ENCODE assay signal across 8 cellular contexts in the genomic region with DNA sequence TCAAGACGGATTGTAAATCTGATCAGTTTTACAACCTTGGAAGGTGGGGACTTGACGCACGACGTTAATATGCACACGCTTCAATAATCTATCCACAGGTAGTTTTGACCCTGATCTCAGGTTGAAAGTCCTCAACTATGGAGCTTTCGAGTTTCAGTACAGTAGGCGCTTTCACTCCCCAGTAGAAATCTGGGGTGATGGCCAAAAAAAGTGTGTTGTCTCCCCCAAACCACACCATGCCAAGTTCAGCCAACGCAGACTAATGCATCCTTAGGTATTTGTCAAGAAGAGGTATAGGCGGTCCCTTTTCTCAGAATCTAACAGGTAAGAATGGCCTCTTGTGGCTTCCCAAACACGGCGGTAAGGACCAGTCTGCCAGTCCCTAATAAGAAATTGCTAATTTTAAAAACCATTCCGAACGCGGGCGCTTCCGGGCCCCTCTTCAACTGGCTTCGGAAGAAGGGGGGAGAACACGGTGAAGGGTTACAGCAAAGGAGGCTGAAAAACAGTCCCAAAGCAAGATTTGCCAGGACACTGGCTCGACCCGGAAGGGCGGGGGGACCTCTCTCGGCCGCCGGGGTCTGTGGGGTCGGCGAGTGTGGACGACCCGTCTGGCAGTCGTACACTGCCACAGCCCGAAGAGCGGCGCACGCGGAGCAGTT. TPM values are rescaled to one million over a fixed set of nuclear protein-coding genes. Genes with fewer than 3 reads are reported as not detected.
DNase-seq lines count a peak whose midpoint lies in the region; ATAC-seq and TF ChIP-seq lines count a peak whose summit lies in the region.

No MANE protein-coding gene starts in this region.

- no peaks in the 10 kb centered on the region for H3K27me3 Mint-ChIP-seq in activated CD4-positive, alpha-beta memory T cell treated with anti-CD3 and anti-CD28 coated beads for 36 hours
- H3K27me3 Mint-ChIP-seq in glutamatergic neuron (ENCODE audit: unreplicated experiment): peaks cover 5% of the 10 kb centered on the region

- POLR2A ChIA-PET in activated CD4-positive, alpha-beta memory T cell treated with anti-CD3 and anti-CD28 coated beads for 36 hours (lab: Charles Lee): interaction anchor here (0.6 to 2.4 kb wide), 6 partner anchors 11 to 1349 kb away, joined by 3 to 13 read pairs (median 5); partner anchors contain the start of gene AFG3L2

- DNase-seq in GM12864 (ENCODE audit: low read depth) (peak; percentile 10), glutamatergic neuron (no peak), renal cortical epithelial cell (ENCODE audit: low read depth) (peak; percentile 13), NCI-H1048 (lab: John Stamatoyannopoulos, UW) (no peak)
- peak; percentile 28 for DNase-seq in activated CD4-positive, alpha-beta memory T cell treated with anti-CD3 and anti-CD28 coated beads for 36 hours

- peak overlapping the region; percentile 83 for H3K4me3 Mint-ChIP-seq in activated CD4-positive, alpha-beta memory T cell treated with anti-CD3 and anti-CD28 coated beads for 36 hours
- H3K4me3 Mint-ChIP-seq in glutamatergic neuron (ENCODE audit: unreplicated experiment): peak overlapping the region; percentile 88

- peaks cover 6% of the 10 kb centered on the region for H3K36me3 Mint-ChIP-seq in activated CD4-positive, alpha-beta memory T cell treated with anti-CD3 and anti-CD28 coated beads for 36 hours
- H3K36me3 Mint-ChIP-seq in glutamatergic neuron (ENCODE audit: unreplicated experiment): no peaks in the 10 kb centered on the region

- peak overlapping the region; percentile 89 for H3K4me3 ChIP-seq in GM12864 (ENCODE audit: low read depth, low read length)

- H3K4me1 Mint-ChIP-seq in activated CD4-positive, alpha-beta memory T cell treated with anti-CD3 and anti-CD28 coated beads for 36 hours (ENCODE audit: low read depth): peaks cover 57% of the 10 kb centered on the region
- H3K4me1 Mint-ChIP-seq in glutamatergic neuron (ENCODE audit: low read depth, unreplicated experiment): peaks cover 8% of the 10 kb centered on the region

- CTCF ChIA-PET in activated CD4-positive, alpha-beta memory T cell treated with anti-CD3 and anti-CD28 coated beads for 36 hours (lab: Charles Lee): interaction anchor here (0.5 to 1.7 kb wide), 3 partner anchors 90 to 167 kb away, joined by 3 to 6 read pairs (median 3); no protein-coding TSS in a partner anchor

- intact Hi-C loops in activated CD4-positive, alpha-beta memory T cell treated with anti-CD3 and anti-CD28 coated beads for 36 hours (cut with micrococcal nuclease): loop anchor here (1.0 to 10.0 kb wide), 8 partner anchors 113 to 1348 kb away; partner anchors contain the start of genes AFG3L2, CEP76, LDLRAD4 and PSMG2

- no peaks in the 10 kb centered on the region for H3K9me3 Mint-ChIP-seq in activated CD4-positive, alpha-beta memory T cell treated with anti-CD3 and anti-CD28 coated beads for 36 hours
- peaks cover 6% of the 10 kb centered on the region for H3K9me3 Mint-ChIP-seq in glutamatergic neuron (ENCODE audit: unreplicated experiment)

- ATAC-seq in HG02938 (IDR thresholded peaks at IDR 0.05; ENCODE audit: unreplicated experiment) (peak; percentile 25), GM18909 (IDR thresholded peaks at IDR 0.05; ENCODE audit: poor library complexity, unreplicated experiment) (no peak), GM18511 (IDR thresholded peaks at IDR 0.05; ENCODE audit: unreplicated experiment) (no peak)

- TF ChIP-seq CTCF in GM12864 (IDR thresholded peaks at IDR 0.05; ENCODE audit: low read depth, low read length, missing control alignments) (no peak), glutamatergic neuron (IDR thresholded peaks at IDR 0.05; ENCODE audit: partially characterized antibody, unreplicated experiment) (no peak)

- H3K27ac Mint-ChIP-seq in activated CD4-positive, alpha-beta memory T cell treated with anti-CD3 and anti-CD28 coated beads for 36 hours: peak overlapping the region; percentile 89
- no peak overlapping the region for H3K27ac Mint-ChIP-seq in glutamatergic neuron (ENCODE audit: unreplicated experiment)

RNA-seq across cellular contexts. Expression of gene FAM210A, which starts 0.7 kb away (rescaled TPM):
- 10 to 100 TPM; 24.9 to 29.4 TPM for total RNA-seq in activated CD4-positive, alpha-beta memory T cell treated with anti-CD3 and anti-CD28 coated beads for 36 hours
- 7.9 TPM for total RNA-seq in glutamatergic neuron (ENCODE audit: unreplicated experiment)
- 33.5 and 47.6 TPM in 2 replicates for total RNA-seq in renal cortical epithelial cell

RNA-seq across cellular contexts. Expression of gene RNMT, which starts 0.8 kb away (rescaled TPM):
- 10 to 100 TPM; 41.2 to 43.6 TPM for total RNA-seq in activated CD4-positive, alpha-beta memory T cell treated with anti-CD3 and anti-CD28 coated beads for 36 hours
- total RNA-seq in glutamatergic neuron (ENCODE audit: unreplicated experiment): 42.8 TPM
- 47.9 and 48.3 TPM in 2 replicates for total RNA-seq in renal cortical epithelial cell

Comparison
In these comparisons a context has a peak if more than half of its experiments do, and no peak if none do; other contexts are left out.
1. DNase-seq: peak in GM12864 (single experiment), activated CD4-positive, alpha-beta memory T cell treated with anti-CD3 and anti-CD28 coated beads for 36 hours (single experiment) and renal cortical epithelial cell (single experiment); none in glutamatergic neuron (single experiment) and NCI-H1048 (single experiment).